In genomic region chr17:29587591-29587990, GRCh38 we compare ENCODE assay signal across 8 cellular contexts. TPM values are rescaled to one million over a fixed set of nuclear protein-coding genes. Genes with fewer than 3 reads are reported as not detected.
DNase-seq lines count a peak whose midpoint lies in the region; ATAC-seq and TF ChIP-seq lines count a peak whose summit lies in the region.

No MANE protein-coding gene starts in this region.

- intact Hi-C loops in Calu3 (cut with micrococcal nuclease; ENCODE audit: unreplicated experiment), result no loop called here
- intact Hi-C loops in PC-9 (cut with micrococcal nuclease; ENCODE audit: unreplicated experiment), result no loop called here
- intact Hi-C loops in sciatic nerve (cut with DNase I), result no loop called here

- H3K79me2 ChIP-seq in PC-9 (ENCODE audit: low read depth), result peaks cover 48% of the 10 kb centered on the region

- H3K4me3 ChIP-seq in PC-9, result peak overlapping the region; percentile 93; the same call in 1 of the 2 replicates

- H3K4me1 Mint-ChIP-seq in Calu3 (ENCODE audit: low read depth, unreplicated experiment), result peaks cover 38% of the 10 kb centered on the region
- H3K4me1 Mint-ChIP-seq in endothelial cell (ENCODE audit: unreplicated experiment), result peaks cover 54% of the 10 kb centered on the region
- H3K4me1 Mint-ChIP-seq in progenitor cell of endocrine pancreas (ENCODE audit: low read depth), result peaks cover 28% of the 10 kb centered on the region

- H3K4me1 ChIP-seq in PC-9 (replicated peaks; ENCODE audit: insufficient read depth), result peaks cover 31% of the 10 kb centered on the region

- no peak for TF ChIP-seq CTCF in Calu3 (IDR thresholded peaks at IDR 0.05; ENCODE audit: unreplicated experiment)
- TF ChIP-seq CTCF in PC-9 (conservative IDR thresholded peaks at IDR 0.05), result no peak
- TF ChIP-seq CTCF in endothelial cell (IDR thresholded peaks at IDR 0.05; ENCODE audit: unreplicated experiment), result no peak
- TF ChIP-seq CTCF in progenitor cell of endocrine pancreas (IDR thresholded peaks at IDR 0.05; ENCODE audit: unreplicated experiment), result no peak

- no peaks in the 10 kb centered on the region for H3K36me3 ChIP-seq in PC-9 (ENCODE audit: low read depth)

- peak overlapping the region; percentile 86 for H3K4me2 ChIP-seq in PC-9

- DNase-seq in Calu3 (no peak), PC-9 (no peak), endothelial cell (ENCODE audit: low spot score) (no peak), progenitor cell of endocrine pancreas (ENCODE audit: low spot score, unreplicated experiment) (no peak), SKM-1 (lab: John Stamatoyannopoulos, UW; ENCODE audit: unreplicated experiment) (no peak), CD1c-positive myeloid dendritic cell (ENCODE audit: extremely low spot score) (no peak), sciatic nerve (ENCODE audit: low spot score) (no peak)

- peaks cover 27% of the 10 kb centered on the region for H3F3A ChIP-seq in PC-9 (ENCODE audit: insufficient read depth, low read depth)

- H3K27me3 ChIP-seq in PC-9 (ENCODE audit: insufficient read depth, low read depth), result no peaks in the 10 kb centered on the region

- H3K36me3 Mint-ChIP-seq in Calu3 (ENCODE audit: insufficient read depth, unreplicated experiment), result peaks cover 43% of the 10 kb centered on the region
- peaks cover 9% of the 10 kb centered on the region for H3K36me3 Mint-ChIP-seq in endothelial cell (ENCODE audit: low read depth, unreplicated experiment)
- H3K36me3 Mint-ChIP-seq in progenitor cell of endocrine pancreas (ENCODE audit: insufficient read depth), result no peaks in the 10 kb centered on the region

- H3K9me3 Mint-ChIP-seq in Calu3 (ENCODE audit: low read depth, unreplicated experiment), result no peaks in the 10 kb centered on the region
- no peaks in the 10 kb centered on the region for H3K9me3 Mint-ChIP-seq in endothelial cell (ENCODE audit: unreplicated experiment)
- H3K9me3 Mint-ChIP-seq in progenitor cell of endocrine pancreas (ENCODE audit: low read depth), result no peaks in the 10 kb centered on the region

- H2AFZ ChIP-seq in PC-9, result no peak overlapping the region

- H3K9me2 ChIP-seq in PC-9 (ENCODE audit: insufficient read depth), result no peaks in the 10 kb centered on the region

- BruUV-seq in Calu3 (replicated peaks; lab: Mats Ljungman, UMichigan) (TSS peak; percentile 20), PC-9 (replicated peaks; lab: Mats Ljungman, UMichigan) (TSS peak; percentile 21)

- H3K27me3 Mint-ChIP-seq in Calu3 (ENCODE audit: unreplicated experiment) (no peaks in the 10 kb centered on the region), endothelial cell (ENCODE audit: unreplicated experiment) (peaks cover 22% of the 10 kb centered on the region), progenitor cell of endocrine pancreas (no peaks in the 10 kb centered on the region)

- POLR2A ChIA-PET in PC-9 (lab: Charles Lee; ENCODE audit: unreplicated experiment), result no interaction called here

- H3K27ac Mint-ChIP-seq in Calu3 (ENCODE audit: unreplicated experiment), result no peak overlapping the region
- H3K27ac Mint-ChIP-seq in endothelial cell (ENCODE audit: unreplicated experiment), result peak overlapping the region; percentile 42
- no peak overlapping the region for H3K27ac Mint-ChIP-seq in progenitor cell of endocrine pancreas

- H3K9me3 ChIP-seq in PC-9 (ENCODE audit: insufficient read depth, low read depth), result no peaks in the 10 kb centered on the region

- H4K20me1 ChIP-seq in PC-9 (ENCODE audit: insufficient read depth), result peaks cover 11% of the 10 kb centered on the region

- CTCF ChIA-PET in Calu3 (lab: Charles Lee) (interaction anchor here (0.6 kb wide), 1 partner anchor 217 kb away, joined by 4 read pairs; no protein-coding TSS in a partner anchor), PC-9 (lab: Charles Lee) (interaction anchor here (1.4 kb wide), 1 partner anchor 52 kb away, joined by 3 read pairs; no protein-coding TSS in a partner anchor)

- ATAC-seq in GM18517 (IDR thresholded peaks at IDR 0.05; ENCODE audit: unreplicated experiment) (no peak), sciatic nerve (no peak)

- peak overlapping the region; percentile 79 for H3K4me3 Mint-ChIP-seq in Calu3 (ENCODE audit: low read depth, unreplicated experiment)
- peak overlapping the region; percentile 94 for H3K4me3 Mint-ChIP-seq in endothelial cell (ENCODE audit: unreplicated experiment)
- peak overlapping the region; percentile 79 for H3K4me3 Mint-ChIP-seq in progenitor cell of endocrine pancreas (ENCODE audit: low read depth)

- H3K27ac ChIP-seq in PC-9, result no peak overlapping the region

RNA-seq across cellular contexts. Expression of gene GIT1, which starts 1.9 kb away (rescaled TPM):
- 46.3 and 47.7 TPM in 2 replicates for total RNA-seq in Calu3 (2022)
- 84.8 and 100 TPM in 2 replicates for total RNA-seq in PC-9 (2021)
- 116 TPM for total RNA-seq in endothelial cell (ENCODE audit: unreplicated experiment)
- total RNA-seq in progenitor cell of endocrine pancreas, result 51.6 and 54.9 TPM in 2 replicates
- total RNA-seq in sciatic nerve, result 93.8 TPM

RNA-seq across cellular contexts. Expression of gene ANKRD13B, which starts 5.3 kb away (rescaled TPM):
- 8.8 TPM in 2 replicates for total RNA-seq in Calu3 (2022)
- 28.4 and 43.2 TPM in 2 replicates for total RNA-seq in PC-9 (2021)
- total RNA-seq in endothelial cell (ENCODE audit: unreplicated experiment), result 7.6 TPM
- 22.8 and 27.5 TPM in 2 replicates for total RNA-seq in progenitor cell of endocrine pancreas
- total RNA-seq in sciatic nerve, result 22.4 TPM

RNA-seq across cellular contexts. Expression of gene TP53I13, which starts 19.1 kb away (rescaled TPM):
- total RNA-seq in Calu3 (2022) (32.8 and 35.1 TPM in 2 replicates), PC-9 (2021) (46.9 and 68.8 TPM in 2 replicates), endothelial cell (ENCODE audit: unreplicated experiment) (15.7 TPM), progenitor cell of endocrine pancreas (39.7 and 40.2 TPM in 2 replicates), sciatic nerve (39.9 TPM)

RNA-seq across cellular contexts. Expression of gene ABHD15, which starts 20.8 kb away (rescaled TPM):
- total RNA-seq in Calu3 (2022), result 12.5 and 12.9 TPM in 2 replicates
- 12.9 and 14.8 TPM in 2 replicates for total RNA-seq in PC-9 (2021)
- total RNA-seq in endothelial cell (ENCODE audit: unreplicated experiment), result 1.7 TPM
- 5.3 and 5.4 TPM in 2 replicates for total RNA-seq in progenitor cell of endocrine pancreas
- 11.1 TPM for total RNA-seq in sciatic nerve

RNA-seq across cellular contexts. Expression of gene CORO6, which starts 35.1 kb away (rescaled TPM):
- 0.47 and 0.49 TPM in 2 replicates for total RNA-seq in Calu3 (2022)
- 35.0 and 52.1 TPM in 2 replicates for total RNA-seq in PC-9 (2021)
- 13.0 TPM for total RNA-seq in endothelial cell (ENCODE audit: unreplicated experiment)
- 0.27 TPM in 1 of 2 replicates, not detected in the other for total RNA-seq in progenitor cell of endocrine pancreas
- 21.5 TPM for total RNA-seq in sciatic nerve
